In genomic region chr1:86636898-86637297, GRCh38 we compare ENCODE assay signal across 28 cellular contexts.
"Had no signal": no experiment of that assay in that cellular context is flagged by ENCODE, and none has a peak within 500 bp of the region (broad histone marks: within the 10 kb centered on the region; RNA-seq: fewer than 3 reads in every experiment).

No MANE protein-coding gene starts in this region.

- ATAC-seq: left colon; left lung; lower lobe of right lung; natural killer cell; right lobe of liver; stimulated activated memory B cell treated with anti-CD40 and anti-IgM and Interleukin-4, amounts not matched to agents 10 μg/mL and 1 μg/mL and 100 μg/mL, for 72 hours; stimulated activated naive CD8-positive, alpha-beta T cell treated with anti-CD3 and anti-CD28 coated beads, Interleukin-15, amount 100 ng/mL, for 72 hours had no signal

- H3K9me3 ChIP-seq: lower lobe of right lung, neutrophil, right atrium auricular region, right lobe of liver, testis, thyroid gland, transverse colon, upper lobe of left lung, vagina had no signal

- H3K4me1 ChIP-seq: left lung, lower lobe of right lung, parathyroid adenoma, right atrium auricular region, right lobe of liver, testis, thyroid gland, transverse colon, upper lobe of left lung, vagina had no signal

- H3K36me3 ChIP-seq: left lung, lower lobe of right lung, neural progenitor cell, neutrophil, right atrium auricular region, right lobe of liver, thyroid gland, transverse colon, upper lobe of left lung, vagina had no signal

- DNase-seq: kidney; left colon; left lung; lower lobe of right lung; mesendoderm; naive B cell; natural killer cell; nephron progenitor cell; occipital lobe; right lobe of liver; stimulated activated CD4-positive, alpha-beta T cell treated with anti-CD3 and anti-CD28 coated beads, Interleukin-1b, Interleukin-23, amount 100 ng/mL, for 48 hours; stimulated activated CD4-positive, alpha-beta T cell treated with anti-CD3 and anti-CD28 coated beads, Interleukin-2, amount 100 ng/mL, for 48 hours; stimulated activated CD4-positive, alpha-beta T cell treated with anti-CD3 and anti-CD28 coated beads, Interleukin-4, amount 100 ng/mL, for 4 hours; stimulated activated CD8-positive, alpha-beta memory T cell treated with anti-CD3 and anti-CD28 coated beads, Interleukin-4, amount 100 ng/mL, for 48 hours; stimulated activated naive CD4-positive, alpha-beta T cell treated with Interleukin-2 at 50 U/mL for 16 hours; stimulated activated naive CD8-positive, alpha-beta T cell treated with anti-CD3 and anti-CD28 coated beads, Interleukin-15, amount 100 ng/mL, for 72 hours; substantia nigra; testis; thyroid gland; transverse colon; upper lobe of left lung had no signal

- H3K27ac ChIP-seq: lower lobe of right lung, neural progenitor cell, neutrophil, parathyroid adenoma, right atrium auricular region, right lobe of liver, testis, thyroid gland, transverse colon, vagina had no signal

- H3K4me3 ChIP-seq: left lung, lower lobe of right lung, neural progenitor cell, right atrium auricular region, right lobe of liver, smooth muscle cell, testis, thyroid gland, transverse colon, upper lobe of left lung, vagina had no signal

- H3K27me3 ChIP-seq: left lung, neural progenitor cell, neutrophil, right atrium auricular region, right lobe of liver, testis, thyroid gland, transverse colon, upper lobe of left lung, vagina had no signal
